Comparison of ENCODE assay signal across 35 cellular contexts in genomic region chrX:2135421-2135820, GRCh38.
"Had no signal": no experiment of that assay in that cellular context is flagged by ENCODE, and none has a peak within 500 bp of the region (broad histone marks: within the 10 kb centered on the region; RNA-seq: fewer than 3 reads in every experiment).

No MANE protein-coding gene starts in this region.

- H3K4me3 ChIP-seq: MG63 had no signal

- DNase-seq: MG63, MM.1S, MV-4-11, NCI-H1048, NCI-H1092, NCI-H1092 treated with DMSO at 0.1 percent for 48 hours, NCI-H1105, NCI-H1105 treated with DMSO at 0.1 percent for 48 hours, NCI-H1417, NCI-H1417 treated with DMSO at 0.1 percent for 48 hours, NCI-H1436, NCI-H1436 treated with DMSO at 0.1 percent for 48 hours, NCI-H146, NCI-H1694, NCI-H1694 treated with DMSO at 0.1 percent for 48 hours, NCI-H187, NCI-H187 treated with DMSO at 0.1 percent for 48 hours, NCI-H1930, NCI-H2029, NCI-H2029 treated with DMSO at 0.1 percent for 48 hours, NCI-H2081, NCI-H2081 treated with DMSO at 0.1 percent for 48 hours, NCI-H2107, NCI-H2171, NCI-H2171 treated with DMSO at 0.1 percent for 48 hours, NCI-H2227 treated with DMSO at 0.1 percent for 48 hours, NCI-H226, NCI-H345, NCI-H446, NCI-H446 treated with DMSO at 0.1 percent for 48 hours, NCI-H510A, NCI-H510A treated with DMSO at 0.1 percent for 48 hours, NCI-H524, NCI-H524 treated with DMSO at 0.1 percent for 48 hours, NCI-H526 had no signal

- H3K36me3 ChIP-seq: MG63 had no signal
